In the genomic region with DNA sequence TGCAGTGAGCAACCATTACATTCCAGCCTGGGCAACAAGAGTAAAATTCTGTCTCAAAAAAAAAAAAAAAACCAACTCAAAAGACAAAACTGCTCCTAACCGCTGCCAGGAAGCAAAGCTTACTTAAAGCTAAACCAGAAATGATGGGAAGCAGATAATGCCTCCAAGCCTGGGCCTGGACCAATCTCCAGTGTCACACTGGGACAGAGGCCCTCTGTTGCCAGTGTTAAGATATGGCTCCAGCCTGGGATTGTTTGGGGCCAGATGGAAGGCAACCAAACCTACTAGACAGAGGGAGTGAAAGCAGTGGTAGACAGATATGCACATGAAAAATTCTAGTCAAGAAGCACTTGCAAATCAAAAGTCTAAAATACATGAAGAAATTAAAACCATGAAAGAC, we compare ENCODE assay signal across 17 cellular contexts. TPM values are rescaled to one million over a fixed set of nuclear protein-coding genes. Genes with fewer than 3 reads are reported as not detected.
DNase-seq lines count a peak whose midpoint lies in the region; ATAC-seq and TF ChIP-seq lines count a peak whose summit lies in the region.
"Had no signal": no experiment of that assay in that cellular context is flagged by ENCODE, and none has a peak within 500 bp of the region (broad histone marks: within the 10 kb centered on the region; RNA-seq: fewer than 3 reads in every experiment).

No MANE protein-coding gene starts in this region.

- no peak overlapping the region for H3K27ac ChIP-seq in CD8-positive, alpha-beta memory T cell (ENCODE audit: low read depth, low read length)
- H3K27ac ChIP-seq: C4-2B, gastroesophageal sphincter, pancreas had no signal

- H3K9me3 ChIP-seq in CD8-positive, alpha-beta memory T cell (ENCODE audit: low read length) = no peaks in the 10 kb centered on the region
- H3K9me3 ChIP-seq: gastroesophageal sphincter, pancreas had no signal

- no peaks in the 10 kb centered on the region for H3K36me3 ChIP-seq in CD8-positive, alpha-beta memory T cell (ENCODE audit: insufficient read depth, low read length)
- H3K36me3 ChIP-seq: pancreas had no signal

- POLR2A ChIA-PET in CD8-positive, alpha-beta memory T cell (lab: Charles Lee) = no interaction called here
- POLR2A ChIA-PET in activated B cell treated with CpG ODN at 0.5 μM for 24 hours (lab: Charles Lee) = interaction anchor here (0.7 to 2.3 kb wide), 7 partner anchors 37 to 191 kb away, joined by 3 to 7 read pairs (median 4); a partner anchor contains a TSS

- no peaks in the 10 kb centered on the region for H3K27me3 ChIP-seq in CD8-positive, alpha-beta memory T cell (ENCODE audit: insufficient read depth, low read length, poor library complexity, severe bottlenecking)
- H3K27me3 ChIP-seq: gastroesophageal sphincter, pancreas had no signal

- intact Hi-C loops in activated B cell treated with CpG ODN at 0.5 μM for 24 hours (cut with micrococcal nuclease) = no loop called here

- peaks cover 4 to 13% (median 5%) of the 10 kb centered on the region in 3 donors for H3K36me3 Mint-ChIP-seq in CD8-positive, alpha-beta memory T cell
- peaks cover 11% of the 10 kb centered on the region for H3K36me3 Mint-ChIP-seq in activated B cell treated with CpG ODN at 0.5 μM for 24 hours (ENCODE audit: low read depth)

- peaks cover 30 to 44% (median 36%) of the 10 kb centered on the region in 3 donors for H3K4me1 Mint-ChIP-seq in CD8-positive, alpha-beta memory T cell
- H3K4me1 Mint-ChIP-seq in activated B cell treated with CpG ODN at 0.5 μM for 24 hours = peaks cover 47% of the 10 kb centered on the region

- ATAC-seq in activated B cell treated with CpG ODN at 0.5 μM for 24 hours (ENCODE audit: low read depth) (no peak), GM18498 (IDR thresholded peaks at IDR 0.05; ENCODE audit: unreplicated experiment) (no peak)
- ATAC-seq: gastroesophageal sphincter; pancreas; stimulated activated effector memory CD8-positive, alpha-beta T cell treated with anti-CD3 and anti-CD28 coated beads, Interleukin-12 subunit alpha, Interleukin-12 subunit beta, amount 100 ng/mL, for 72 hours had no signal

- TF ChIP-seq CTCF in activated B cell treated with CpG ODN at 0.5 μM for 24 hours (IDR thresholded peaks at IDR 0.05) = no peak

- DNase-seq in Ammon's horn (ENCODE audit: low spot score) (peak; percentile 78), activated B cell treated with CpG ODN at 0.5 μM for 24 hours (no peak), inferior parietal cortex (ENCODE audit: extremely low spot score) (peak; percentile 50), activated gamma-delta T cell treated with Interleukin-2 at 50 U/mL for 16 hours (no peak), NCI-H774 (lab: John Stamatoyannopoulos, UW) (no peak), NCI-H187 treated with DMSO at 0.1 percent for 48 hours (lab: John Stamatoyannopoulos, UW) (no peak)
- no peak for DNase-seq in CD8-positive, alpha-beta memory T cell
- DNase-seq: activated CD4-positive, alpha-beta T cell treated with anti-CD3 and anti-CD28 coated beads, Interleukin-2, amount 50 U/mL, for 48 hours; amniotic stem cell; NCI-H1930; NK-92 treated with Interleukin-12 subunit alpha and Interleukin-12 subunit beta, amount 100 ng/mL, for 24 hours; pancreas; SW 1271 had no signal

- peak overlapping the region in 5 of 8 donors; percentile 16 to 72 (median 37) for H3K27ac Mint-ChIP-seq in CD8-positive, alpha-beta memory T cell
- H3K27ac Mint-ChIP-seq in activated B cell treated with CpG ODN at 0.5 μM for 24 hours = peak overlapping the region; percentile 73

- H3K4me3 ChIP-seq in CD8-positive, alpha-beta memory T cell (ENCODE audit: low read length) = no peak overlapping the region
- H3K4me3 ChIP-seq: gastroesophageal sphincter, pancreas had no signal

- H3K4me1 ChIP-seq in CD8-positive, alpha-beta memory T cell (ENCODE audit: insufficient read depth, low read length) = peaks cover 38% of the 10 kb centered on the region

- H3K9me3 Mint-ChIP-seq in CD8-positive, alpha-beta memory T cell = no peaks in the 10 kb centered on the region
- no peaks in the 10 kb centered on the region for H3K9me3 Mint-ChIP-seq in activated B cell treated with CpG ODN at 0.5 μM for 24 hours
- H3K9me3 Mint-ChIP-seq: stimulated activated effector memory CD8-positive, alpha-beta T cell treated with anti-CD3 and anti-CD28 coated beads, Interleukin-12 subunit alpha, Interleukin-12 subunit beta, amount 100 ng/mL, for 72 hours had no signal

- H3K27me3 Mint-ChIP-seq in CD8-positive, alpha-beta memory T cell = no peaks in the 10 kb centered on the region
- H3K27me3 Mint-ChIP-seq in activated B cell treated with CpG ODN at 0.5 μM for 24 hours = no peaks in the 10 kb centered on the region

- peak overlapping the region in 1 of 7 donors; percentile 33 for H3K4me3 Mint-ChIP-seq in CD8-positive, alpha-beta memory T cell
- no peak overlapping the region for H3K4me3 Mint-ChIP-seq in activated B cell treated with CpG ODN at 0.5 μM for 24 hours

- CTCF ChIA-PET in CD8-positive, alpha-beta memory T cell (lab: Charles Lee) = interaction anchor here (1.2 kb wide), 1 partner anchor 278 kb away, joined by 3 read pairs; no protein-coding TSS in a partner anchor
- CTCF ChIA-PET in activated B cell treated with CpG ODN at 0.5 μM for 24 hours (lab: Charles Lee) = interaction anchor here (1.0 to 1.6 kb wide), 2 partner anchors 9 to 240 kb away, joined by 4 read pairs; no protein-coding TSS in a partner anchor

RNA-seq across cellular contexts. Expression of a gene that starts 36.9 kb away (rescaled TPM):
- total RNA-seq in CD8-positive, alpha-beta memory T cell = 10 to 100 TPM; 39.5 to 42.0 TPM
- polyA plus RNA-seq in CD8-positive, alpha-beta memory T cell = 53.2 TPM
- total RNA-seq in activated B cell treated with CpG ODN at 0.5 μM for 24 hours = 34.4 and 44.5 TPM in 2 replicates

RNA-seq across cellular contexts. Expression of a gene that starts 37.0 kb away (rescaled TPM):
- total RNA-seq in CD8-positive, alpha-beta memory T cell = 10 to 100 TPM; 18.0 to 18.5 TPM
- 17.8 TPM for polyA plus RNA-seq in CD8-positive, alpha-beta memory T cell
- total RNA-seq in activated B cell treated with CpG ODN at 0.5 μM for 24 hours = 30.3 and 31.4 TPM in 2 replicates

RNA-seq across cellular contexts. Expression of a gene that starts 55.1 kb away (rescaled TPM):
- total RNA-seq in CD8-positive, alpha-beta memory T cell = 100 to 1,000 TPM; 147 to 159 TPM
- 0.84 TPM for polyA plus RNA-seq in CD8-positive, alpha-beta memory T cell
- total RNA-seq in activated B cell treated with CpG ODN at 0.5 μM for 24 hours = 23.5 and 25.2 TPM in 2 replicates

Comparison
In these comparisons a context has a peak if more than half of its experiments do, and no peak if none do; other contexts are left out.
1. DNase-seq: peak in Ammon's horn (single experiment) and inferior parietal cortex (single experiment); none in CD8-positive, alpha-beta memory T cell (0 of 5), activated B cell treated with CpG ODN at 0.5 μM for 24 hours (single experiment), activated gamma-delta T cell treated with Interleukin-2 at 50 U/mL for 16 hours (single experiment), NCI-H774 (single experiment) and NCI-H187 treated with DMSO at 0.1 percent for 48 hours (single experiment).